8 cellular contexts compared by ENCODE assay signal in the genomic region with DNA sequence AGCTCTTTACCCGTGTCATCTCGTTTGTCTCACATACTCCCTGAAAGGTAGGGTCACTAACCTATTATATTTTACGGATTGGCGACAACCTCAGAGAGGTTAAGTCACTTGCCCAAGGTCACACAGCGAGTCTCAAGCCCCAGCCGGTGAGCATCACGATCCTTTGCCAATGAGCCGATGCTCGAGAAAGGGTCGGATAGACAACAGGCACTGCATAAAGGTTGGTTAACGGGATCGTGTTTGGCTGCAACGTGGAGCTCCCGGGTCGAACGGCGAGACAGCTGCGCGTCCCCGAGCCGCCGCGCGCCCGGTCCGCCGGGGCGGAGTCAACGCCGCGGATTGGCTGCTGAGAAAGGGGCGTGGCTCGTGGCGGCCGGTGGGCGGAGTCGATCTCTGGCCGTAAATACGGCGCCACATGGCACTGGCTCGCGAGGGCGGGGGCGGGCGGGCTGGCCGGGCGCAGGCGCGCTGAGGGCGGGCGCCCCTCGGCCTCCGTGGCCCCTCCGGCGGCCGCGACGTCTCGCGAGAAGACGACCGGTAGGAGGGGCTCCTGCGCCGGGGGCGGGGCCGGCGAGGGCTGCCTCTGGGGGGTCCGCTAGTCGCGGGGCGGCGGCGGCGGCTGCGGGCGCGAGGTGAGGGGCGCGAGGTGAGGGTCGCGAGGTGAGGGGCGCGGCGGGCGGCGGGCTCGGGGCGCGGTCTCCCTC.
A peak's percentile ranks its signal among the peaks of the same experiment; 100 is the strongest.
DNase-seq lines count a peak whose midpoint lies in the region; ATAC-seq and TF ChIP-seq lines count a peak whose summit lies in the region.

Gene CHST12 (plus strand): TSS at position 598 of the 704 bp plus-strand sequence. CDS start 29,029 bp downstream, outside the sequence.

- peak within 1 kb of the TSS; percentile 93 for H3K4me3 ChIP-seq in AG10803 (ENCODE audit: low read length)

- peak; percentile 40 for ATAC-seq in HG03460 (IDR thresholded peaks at IDR 0.05; ENCODE audit: unreplicated experiment)

- DNase-seq in AG10803 (ENCODE audit: low read depth), result peak; percentile 92
- peak; percentile 95 for DNase-seq in GM19238 (ENCODE audit: insufficient read length, low spot score)
- peak; percentile 98 for DNase-seq in NCI-H69 (lab: John Stamatoyannopoulos, UW)
- peak; percentile 86 for DNase-seq in activated CD4-positive, alpha-beta T cell treated with anti-CD3 and anti-CD28 coated beads, Interleukin-2, amount 50 U/mL, for 24 hours (ENCODE audit: low read depth in 1 of 2, low spot score in 1 of 2)
- peak; percentile 89 for DNase-seq in dedifferentiated amniotic fluid mesenchymal stem cell (ENCODE audit: extremely low spot score)
- peak; percentile 97 for DNase-seq in left kidney (ENCODE audit: low read depth, low spot score)
- DNase-seq in stimulated activated CD4-positive, alpha-beta T cell treated with anti-CD3 and anti-CD28 coated beads, Interleukin-1b, Interleukin-23, amount 100 ng/mL, for 4 hours (ENCODE audit: low read depth in 2 of 2), result peak; percentile 90

- no peak for TF ChIP-seq CTCF in AG10803 (conservative IDR thresholded peaks at IDR 0.05; ENCODE audit: low read length)

Comparison
In these comparisons a context has a peak if more than half of its experiments do, and no peak if none do; other contexts are left out.
1. Peak in every context shown above with its lines: DNase-seq, ATAC-seq and H3K4me3 ChIP-seq.